In genomic region chr12:57119694-57120093, GRCh38 we compare ENCODE assay signal across 1 cellular context.
A peak's percentile ranks its signal among the peaks of the same experiment; 100 is the strongest.
TF ChIP-seq lines count a peak whose summit lies in the region.

No MANE protein-coding gene starts in this region.

TF ChIP-seq in A549, 52 proteins besides CTCF, POLR2A, EP300 and RAD21:
- TF ChIP-seq MAFK (IDR thresholded peaks at IDR 0.05; ENCODE audit: partially characterized antibody) (peak; percentile 84), NFE2L2 (conservative IDR thresholded peaks at IDR 0.05; ENCODE audit: low read length) (peak; percentile 72), BHLHE40 (IDR thresholded peaks at IDR 0.05; ENCODE audit: low read depth, low read length) (no peak)
TF ChIP-seq in A549: peak in this region for 2.
